In genomic region chrX:50704360-50704759, GRCh38 we compare ENCODE assay signal across 18 cellular contexts.
A peak's percentile ranks its signal among the peaks of the same experiment; 100 is the strongest.
DNase-seq lines count a peak whose midpoint lies in the region; ATAC-seq and TF ChIP-seq lines count a peak whose summit lies in the region.
"Had no signal": no experiment of that assay in that cellular context is flagged by ENCODE, and none has a peak within 500 bp of the region (broad histone marks: within the 10 kb centered on the region; RNA-seq: fewer than 3 reads in every experiment).

No MANE protein-coding gene starts in this region.

- H3K27me3 ChIP-seq in GM23338 (ENCODE audit: insufficient read depth) = no peaks in the 10 kb centered on the region
- H3K27me3 ChIP-seq: SJCRH30 had no signal

- H3K9me2 ChIP-seq in GM23338 (ENCODE audit: insufficient read depth) = no peaks in the 10 kb centered on the region

- in situ Hi-C loops in ACHN (cut with HindIII; ENCODE audit: low pct_ligation_motif_present, low pct_unique_long_range_greater_than_20kb, low sequenced_read_pairs) = no loop called here

- H3K27ac ChIP-seq in GM23338 (ENCODE audit: low read depth) = no peak overlapping the region
- H3K27ac ChIP-seq: A549, BLaER1, HL-60, SJCRH30 had no signal

- H3K4me3 Mint-ChIP-seq in GM23338 = no peak overlapping the region

- no peaks in the 10 kb centered on the region for H3F3A ChIP-seq in GM23338 (replicated peaks; ENCODE audit: low read depth)

- H2AFZ ChIP-seq in GM23338 = no peak overlapping the region

- no peaks in the 10 kb centered on the region for H3K36me3 ChIP-seq in GM23338 (ENCODE audit: insufficient read depth)
- H3K36me3 ChIP-seq: BLaER1, SJCRH30 had no signal

- no peak for TF ChIP-seq CTCF in epithelial cell of proximal tubule (conservative IDR thresholded peaks at IDR 0.05; ENCODE audit: low read depth, low read length)
- no peak for TF ChIP-seq CTCF in GM23338 (conservative IDR thresholded peaks at IDR 0.05; ENCODE audit: low read depth in 2 of 2)

- ATAC-seq in GM23338 (no peak), HG03159 (IDR thresholded peaks at IDR 0.05; ENCODE audit: unreplicated experiment) (no peak)
- ATAC-seq: A549, GM12878 had no signal

- peaks cover 43% of the 10 kb centered on the region for H3K4me1 Mint-ChIP-seq in GM23338

- H3K27ac Mint-ChIP-seq in GM23338 = no peak overlapping the region

- H3K27me3 Mint-ChIP-seq in GM23338 (ENCODE audit: insufficient read depth, low read depth, poor library complexity) = peaks cover 7% of the 10 kb centered on the region

- DNase-seq in ACHN (peak; percentile 44), HT1080 (ENCODE audit: low read depth) (peak; percentile 26), epithelial cell of proximal tubule (ENCODE audit: low read depth) (peak; percentile 51), renal cortical epithelial cell (ENCODE audit: low read depth) (peak; percentile 84), GM23338 (ENCODE audit: low spot score) (no peak), COLO668 (lab: John Stamatoyannopoulos, UW; ENCODE audit: unreplicated experiment) (no peak), NCI-H226 (no peak)
- DNase-seq: KG1, NCI-H1092, NCI-H2227 treated with DMSO at 0.1 percent for 48 hours, NCI-H526, RPMI8226, SJCRH30 had no signal

- H3K36me3 Mint-ChIP-seq in GM23338 (ENCODE audit: low read depth) = no peaks in the 10 kb centered on the region

- no peak overlapping the region for H3K4me3 ChIP-seq in epithelial cell of proximal tubule (ENCODE audit: low read depth, low read length)
- H3K4me3 ChIP-seq in GM23338 = no peak overlapping the region
- H3K4me3 ChIP-seq: A549, BLaER1, GM12878, SJCRH30 had no signal

- no peaks in the 10 kb centered on the region for H3K79me2 ChIP-seq in GM23338 (replicated peaks; ENCODE audit: insufficient read depth)

- H3K4me2 ChIP-seq in GM23338 = no peak overlapping the region
- H3K4me2 ChIP-seq: A549, BLaER1 had no signal

- H4K20me1 ChIP-seq in GM23338 (replicated peaks; ENCODE audit: insufficient read depth) = no peaks in the 10 kb centered on the region
- H4K20me1 ChIP-seq: BLaER1 had no signal

- H3K4me1 ChIP-seq in GM23338 (ENCODE audit: insufficient read depth) = peaks cover 38% of the 10 kb centered on the region
- H3K4me1 ChIP-seq: A549, BLaER1 had no signal

- no peaks in the 10 kb centered on the region for H3K9me3 Mint-ChIP-seq in GM23338

TF ChIP-seq in GM23338, 12 proteins besides CTCF, POLR2A, EP300 and RAD21:
- TF ChIP-seq EZH2phosphoT487 (IDR thresholded peaks at IDR 0.05; ENCODE audit: unreplicated experiment) = no peak
- TF ChIP-seq ZNF462 (CRISPR knock-in tag; IDR thresholded peaks at IDR 0.05) = no peak
- no peak for TF ChIP-seq NANOG (IDR thresholded peaks at IDR 0.05; ENCODE audit: borderline replicate concordance)
- TF ChIP-seq JUNB (IDR thresholded peaks at IDR 0.05; ENCODE audit: unreplicated experiment) = no peak
- no peak for TF ChIP-seq ZNF331 (CRISPR knock-in tag; IDR thresholded peaks at IDR 0.05; ENCODE audit: low read depth)
- TF ChIP-seq REST (IDR thresholded peaks at IDR 0.05; ENCODE audit: unreplicated experiment) = no peak
- no peak for TF ChIP-seq EZH2 (IDR thresholded peaks at IDR 0.05; ENCODE audit: low read depth, unreplicated experiment)

Comparison
In these comparisons a context has a peak if more than half of its experiments do, and no peak if none do; other contexts are left out.
1. DNase-seq: peak in ACHN (single experiment), HT1080 (single experiment), epithelial cell of proximal tubule (single experiment) and renal cortical epithelial cell (single experiment); none in GM23338 (single experiment), COLO668 (single experiment) and NCI-H226 (single experiment).